31 cellular contexts compared by ENCODE assay signal in genomic region chr15:47541587-47541986, GRCh38.
"Had no signal": no experiment of that assay in that cellular context is flagged by ENCODE, and none has a peak within 500 bp of the region (broad histone marks: within the 10 kb centered on the region; RNA-seq: fewer than 3 reads in every experiment).

No MANE protein-coding gene starts in this region.

- H3K4me1 ChIP-seq: colonic mucosa, gastrocnemius medialis, left lung, lower lobe of right lung, pancreas, right lobe of liver, thyroid gland, vagina had no signal

- ATAC-seq: esophagus mucosa; gastrocnemius medialis; left lung; lower lobe of right lung; mucosa of descending colon; natural killer cell treated with Interleukin-12 subunit alpha and Interleukin-12 subunit beta and Interleukin-15 and Interleukin-18, amount 100 ng/mL, for 72 hours; pancreas; right lobe of liver; stimulated activated naive CD8-positive, alpha-beta T cell treated with anti-CD3 and anti-CD28 coated beads, Interleukin-15, amount 100 ng/mL, for 72 hours had no signal

- H3K9me3 Mint-ChIP-seq: stimulated activated naive CD8-positive, alpha-beta T cell treated with anti-CD3 and anti-CD28 coated beads, Interleukin-15, amount 100 ng/mL, for 72 hours had no signal

- FAIRE-seq: pancreas had no signal

- H3K27ac ChIP-seq: colonic mucosa, epithelial cell of prostate, gastrocnemius medialis, left lung, lower lobe of right lung, neutrophil, pancreas, right lobe of liver, thyroid gland, vagina had no signal

- DNase-seq: colonic mucosa; effector CD8-positive, alpha-beta T cell; endodermal cell; foreskin fibroblast; gastrocnemius medialis; head of caudate nucleus; left cardiac atrium; left lung; lower lobe of right lung; mucosa of descending colon; naive B cell; pancreas; right lobe of liver; stimulated activated CD4-positive, alpha-beta T cell treated with anti-CD3 and anti-CD28 coated beads, Interleukin-12 subunit alpha, Interleukin-12 subunit beta, amount 100 ng/mL, for 4 hours; stimulated activated CD4-positive, alpha-beta T cell treated with anti-CD3 and anti-CD28 coated beads, Interleukin-1b, Interleukin-23, amount 100 ng/mL, for 48 hours; stimulated activated CD4-positive, alpha-beta T cell treated with anti-CD3 and anti-CD28 coated beads, Interleukin-4, amount 100 ng/mL, for 1 hour; stimulated activated CD8-positive, alpha-beta memory T cell treated with anti-CD3 and anti-CD28 coated beads, Interleukin-4, amount 100 ng/mL, for 48 hours; stimulated activated naive CD4-positive, alpha-beta T cell; stimulated activated naive CD8-positive, alpha-beta T cell treated with anti-CD3 and anti-CD28 coated beads, Interleukin-15, amount 100 ng/mL, for 72 hours; thyroid gland; trophoblast cell had no signal

- H3K27me3 ChIP-seq: colonic mucosa, gastrocnemius medialis, left lung, pancreas, right lobe of liver, thyroid gland, vagina had no signal

- H3K4me1 Mint-ChIP-seq: endodermal cell; memory B cell; naive B cell; neural crest cell; stimulated activated naive CD8-positive, alpha-beta T cell treated with anti-CD3 and anti-CD28 coated beads, Interleukin-15, amount 100 ng/mL, for 72 hours had no signal

- H3K4me3 Mint-ChIP-seq: dendritic cell treated with granulocyte-macrophage colony-stimulating factor and Interleukin-4, amounts not matched to agents 40 ng/mL and 50 ng/mL, for 4 days; endodermal cell; memory B cell; naive B cell; natural killer cell treated with Interleukin-12 subunit alpha and Interleukin-12 subunit beta and Interleukin-15 and Interleukin-18, amount 100 ng/mL, for 72 hours; neural crest cell; stimulated activated naive CD8-positive, alpha-beta T cell treated with anti-CD3 and anti-CD28 coated beads, Interleukin-15, amount 100 ng/mL, for 72 hours had no signal

- H3K27ac Mint-ChIP-seq: dendritic cell treated with granulocyte-macrophage colony-stimulating factor and Interleukin-4, amounts not matched to agents 40 ng/mL and 50 ng/mL, for 4 days; endodermal cell; memory B cell; naive B cell; natural killer cell treated with Interleukin-12 subunit alpha and Interleukin-12 subunit beta and Interleukin-15 and Interleukin-18, amount 100 ng/mL, for 72 hours; progenitor cell of endocrine pancreas; stimulated activated naive CD8-positive, alpha-beta T cell treated with anti-CD3 and anti-CD28 coated beads, Interleukin-15, amount 100 ng/mL, for 72 hours had no signal

- H3K4me3 ChIP-seq: colonic mucosa, gastrocnemius medialis, left lung, lower lobe of right lung, mucosa of descending colon, pancreas, right lobe of liver, smooth muscle cell, thyroid gland, vagina had no signal

- H3K36me3 Mint-ChIP-seq: naive B cell; natural killer cell treated with Interleukin-12 subunit alpha and Interleukin-12 subunit beta and Interleukin-15 and Interleukin-18, amount 100 ng/mL, for 72 hours had no signal

- H3K36me3 ChIP-seq: colonic mucosa, gastrocnemius medialis, left lung, lower lobe of right lung, neutrophil, pancreas, right lobe of liver, thyroid gland, vagina had no signal

- H3K9me3 ChIP-seq: colonic mucosa, gastrocnemius medialis, left lung, lower lobe of right lung, mucosa of descending colon, neutrophil, pancreas, right lobe of liver, thyroid gland, vagina had no signal

- H3K27me3 Mint-ChIP-seq: memory B cell; naive B cell; progenitor cell of endocrine pancreas; stimulated activated naive CD8-positive, alpha-beta T cell treated with anti-CD3 and anti-CD28 coated beads, Interleukin-15, amount 100 ng/mL, for 72 hours had no signal
